8 cellular contexts compared by ENCODE assay signal in the genomic region with DNA sequence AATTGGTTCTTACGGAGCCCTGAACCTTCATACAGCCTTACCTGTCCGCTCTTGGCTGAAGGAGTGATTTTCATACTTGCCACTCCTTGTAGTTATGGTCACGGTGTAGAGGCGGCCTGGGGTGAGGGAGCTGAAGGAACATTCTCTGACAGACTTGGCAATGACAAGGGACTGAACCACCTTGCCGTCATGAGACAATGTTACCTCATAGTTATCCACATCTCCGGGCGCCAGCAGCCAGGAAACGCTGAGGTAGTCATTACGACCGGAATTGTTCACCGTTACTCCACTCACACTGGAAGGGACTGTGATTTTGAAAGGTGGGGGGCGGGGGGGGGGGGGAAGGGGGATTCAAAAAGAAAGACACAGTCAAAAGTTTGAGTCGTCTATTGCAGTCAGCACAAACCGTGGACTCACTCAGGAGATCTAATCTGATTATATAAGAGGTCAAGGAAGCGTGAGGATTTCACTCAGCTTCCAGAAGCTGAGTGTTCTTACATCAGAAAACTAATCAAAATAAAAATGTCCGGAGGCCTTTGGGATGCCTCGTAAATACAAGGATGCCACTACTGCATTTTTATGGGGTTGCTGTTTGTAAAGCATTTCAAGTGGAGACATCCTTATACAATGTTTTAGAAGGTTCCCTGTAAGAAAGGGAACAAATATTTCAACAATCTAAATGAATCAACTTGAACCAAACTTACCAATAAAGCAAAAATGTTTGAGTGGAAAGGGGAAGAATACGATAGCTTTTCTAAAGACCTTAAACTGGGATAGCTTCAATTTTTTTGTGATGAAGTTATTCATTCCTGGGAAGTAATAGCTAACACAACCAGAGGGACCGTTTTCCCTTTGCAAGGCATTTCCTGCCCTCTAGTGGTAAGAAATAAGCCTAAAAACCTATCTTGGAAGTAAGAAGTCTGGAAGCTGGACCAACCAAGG.
DNase-seq lines count a peak whose midpoint lies in the region; ATAC-seq and TF ChIP-seq lines count a peak whose summit lies in the region.

No MANE protein-coding gene starts in this region.

- H3K18ac ChIP-seq in mesendoderm (ENCODE audit: low read length), result no peak overlapping the region

- H3K27me3 ChIP-seq in PC-3 (ENCODE audit: low read length) (no peaks in the 10 kb centered on the region), endocrine pancreas (ENCODE audit: control insufficient read depth, insufficient read depth, low read length) (no peaks in the 10 kb centered on the region), mesendoderm (ENCODE audit: insufficient read depth, low read length, poor library complexity) (no peaks in the 10 kb centered on the region)

- CTCF ChIA-PET in PC-3 (lab: Charles Lee), result interaction anchor here (0.6 to 1.1 kb wide), 7 partner anchors 174 to 697 kb away, joined by 3 to 18 read pairs (median 4); no protein-coding TSS in a partner anchor

- H3K4me3 ChIP-seq in LNCaP clone FGC (ENCODE audit: low read depth, low read length), result no peak overlapping the region
- H3K4me3 ChIP-seq in PC-3 (ENCODE audit: low read length), result no peak overlapping the region
- peak overlapping the region; percentile 56 for H3K4me3 ChIP-seq in endocrine pancreas (ENCODE audit: control insufficient read depth, insufficient read depth, low read length)
- no peak overlapping the region for H3K4me3 ChIP-seq in mesendoderm (ENCODE audit: low read length)

- no peaks in the 10 kb centered on the region for H3F3A ChIP-seq in PC-3 (ENCODE audit: low read length, unreplicated experiment)

- H3K4me2 ChIP-seq in PC-3 (ENCODE audit: low read length) (no peak overlapping the region), mesendoderm (ENCODE audit: low read length) (no peak overlapping the region)

- H3K9me3 ChIP-seq in PC-3 (ENCODE audit: low read length) (no peaks in the 10 kb centered on the region), endocrine pancreas (ENCODE audit: control insufficient read depth, low read length) (no peaks in the 10 kb centered on the region)

- TF ChIP-seq CTCF in LNCaP clone FGC (IDR thresholded peaks at IDR 0.05; ENCODE audit: control insufficient read depth, extremely low read depth, insufficient read depth), result peak; percentile 73
- peak; percentile 95 for TF ChIP-seq CTCF in PC-3 (conservative IDR thresholded peaks at IDR 0.05; ENCODE audit: low read depth, low read length)

- no peak overlapping the region for H2AFZ ChIP-seq in PC-3 (ENCODE audit: low read length)

- no peak overlapping the region for H2BK5ac ChIP-seq in mesendoderm (ENCODE audit: low read length)

- H3K27ac ChIP-seq in PC-3 (ENCODE audit: low read length) (no peak overlapping the region), mesendoderm (ENCODE audit: low read depth, low read length) (no peak overlapping the region)

- BruUV-seq in PC-3 (replicated peaks; lab: Mats Ljungman, UMichigan), result no TSS peak

- intact Hi-C loops in PC-3 (cut with micrococcal nuclease), result loop anchor here (1.0 to 5.0 kb wide), 4 partner anchors 174 to 697 kb away; a partner anchor contains a TSS

- H2BK15ac ChIP-seq in mesendoderm (replicated peaks; ENCODE audit: low read depth), result no peak overlapping the region

- ATAC-seq in GM19452 (IDR thresholded peaks at IDR 0.05; ENCODE audit: unreplicated experiment), result peak; percentile 48
- ATAC-seq in PC-3, result peak; percentile 87
- no peak for ATAC-seq in GM18861 (IDR thresholded peaks at IDR 0.05; ENCODE audit: unreplicated experiment)

- no peak overlapping the region for H4K5ac ChIP-seq in mesendoderm (ENCODE audit: low read length)

- no peak overlapping the region for H2AK5ac ChIP-seq in mesendoderm (ENCODE audit: low read length)

- H2BK120ac ChIP-seq in mesendoderm (ENCODE audit: low read depth, low read length), result no peak overlapping the region

- H3K56ac ChIP-seq in mesendoderm (ENCODE audit: low read length), result no peak overlapping the region

- POLR2A ChIA-PET in PC-3 (lab: Charles Lee; ENCODE audit: unreplicated experiment), result no interaction called here

- no peak overlapping the region for H3K23ac ChIP-seq in mesendoderm (ENCODE audit: low read length)

- H3K9me2 ChIP-seq in PC-3 (replicated peaks; ENCODE audit: low read length), result no peaks in the 10 kb centered on the region

- H3K4me1 ChIP-seq in PC-3 (ENCODE audit: insufficient read depth, low read length) (no peaks in the 10 kb centered on the region), endocrine pancreas (ENCODE audit: control insufficient read depth, insufficient read depth, low read length) (peaks cover 9% of the 10 kb centered on the region), mesendoderm (ENCODE audit: control insufficient read depth, low read depth, low read length) (no peaks in the 10 kb centered on the region)

- no peaks in the 10 kb centered on the region for H3K79me2 ChIP-seq in PC-3 (ENCODE audit: low read length)
- H3K79me2 ChIP-seq in mesendoderm (ENCODE audit: control insufficient read depth, insufficient read depth, low read length), result no peaks in the 10 kb centered on the region

- DNase-seq in CMK (ENCODE audit: low read depth) (peak; percentile 26), LNCaP clone FGC (ENCODE audit: low read depth) (peak; percentile 51), PC-3 (peak; percentile 88), mesendoderm (peak; percentile 83)
- DNase-seq in activated CD4-positive, CD25-positive, alpha-beta regulatory T cell treated with anti-CD3 and anti-CD28 coated beads, Interleukin-2, amount 50 U/mL, for 72 hours, result no peak

- no peaks in the 10 kb centered on the region for H4K20me1 ChIP-seq in PC-3 (ENCODE audit: low read length)

- H3K36me3 ChIP-seq in PC-3 (ENCODE audit: low read depth, low read length) (no peaks in the 10 kb centered on the region), endocrine pancreas (ENCODE audit: control insufficient read depth, insufficient read depth, low read length) (no peaks in the 10 kb centered on the region), mesendoderm (ENCODE audit: control insufficient read depth, insufficient read depth, low read length) (no peaks in the 10 kb centered on the region)

- H3K4ac ChIP-seq in mesendoderm (ENCODE audit: low read depth, low read length), result no peak overlapping the region

- H3K9ac ChIP-seq in PC-3 (ENCODE audit: low read length) (no peak overlapping the region), endocrine pancreas (ENCODE audit: control insufficient read depth, insufficient read depth, low read length) (no peak overlapping the region), mesendoderm (ENCODE audit: low read length) (no peak overlapping the region)

- WGBS in mesendoderm (ENCODE audit: extremely low coverage, insufficient coverage, low lambda C conversion rate), result no CpG with 5 or more reads among the region's 19 CpGs

- H4K8ac ChIP-seq in mesendoderm (ENCODE audit: low read depth, low read length), result no peak overlapping the region

- H3K79me1 ChIP-seq in mesendoderm (ENCODE audit: low read length), result no peaks in the 10 kb centered on the region
